8 cellular contexts compared by ENCODE assay signal in the genomic region with DNA sequence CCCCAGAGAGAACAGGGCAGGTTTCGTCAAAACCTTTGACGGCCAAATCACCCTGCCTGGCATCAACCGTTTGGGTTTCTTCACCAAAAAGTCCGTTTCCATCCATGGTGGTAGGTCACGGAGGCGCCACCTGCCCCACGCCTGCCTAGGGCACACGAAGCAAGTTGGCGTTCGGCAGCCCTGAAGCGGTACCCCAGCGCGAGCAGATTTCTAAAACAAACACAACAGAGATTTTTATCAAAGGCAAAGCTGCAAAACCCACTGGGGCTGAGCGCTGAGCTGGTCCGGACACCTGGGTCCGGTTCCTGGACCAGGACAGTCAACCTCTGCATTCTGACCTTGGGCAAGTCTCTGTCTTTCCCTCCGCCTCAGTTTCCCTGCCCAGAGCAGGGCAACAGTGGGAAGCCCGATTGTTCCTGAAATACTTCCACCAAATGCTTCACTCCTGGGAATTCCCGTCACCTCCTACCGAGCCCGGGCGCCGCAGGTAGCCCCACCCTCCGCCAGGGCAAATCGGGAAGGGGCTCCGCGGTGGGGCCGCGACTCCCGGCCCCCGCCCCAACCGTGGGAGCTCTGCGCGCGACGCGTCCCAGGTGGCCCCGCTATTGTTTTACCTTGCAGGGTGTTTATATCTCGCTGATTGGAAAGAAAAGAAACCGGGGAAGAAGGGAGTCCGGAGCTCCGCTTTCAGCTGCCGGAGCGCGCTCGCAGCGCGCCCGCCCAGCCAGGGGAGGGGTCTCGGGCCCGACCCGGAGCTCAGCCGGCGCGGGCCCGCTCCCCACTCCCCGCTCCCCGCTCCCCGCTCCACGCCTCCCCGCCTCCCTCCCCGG. TPM values are rescaled to one million over a fixed set of nuclear protein-coding genes. Genes with fewer than 3 reads are reported as not detected.
DNase-seq lines count a peak whose midpoint lies in the region; TF ChIP-seq lines count a peak whose summit lies in the region.

No MANE protein-coding gene starts in this region.

- H3K4me2 ChIP-seq in OCI-LY3 (ENCODE audit: low read length) = peak overlapping the region; percentile 96

- H3K9me3 ChIP-seq in OCI-LY3 (ENCODE audit: insufficient read depth, low read length) (no peaks in the 10 kb centered on the region), duodenal mucosa (ENCODE audit: control insufficient read depth in 1 of 2, low read length in 2 of 2) (no peaks in the 10 kb centered on the region), mononuclear cell (ENCODE audit: low read depth, low read length) (no peaks in the 10 kb centered on the region), vagina (no peaks in the 10 kb centered on the region)

- peak overlapping the region; percentile 48; the same call in 1 of the 2 replicates for H2AFZ ChIP-seq in OCI-LY3 (ENCODE audit: low read depth, low read length)

- intact Hi-C loops in vagina (cut with DNase I) = no loop called here

- H3K79me2 ChIP-seq in OCI-LY3 (ENCODE audit: low read length) = peaks cover 25% of the 10 kb centered on the region

- H3K27ac ChIP-seq in OCI-LY3 (ENCODE audit: low read length) (no peak overlapping the region), duodenal mucosa (ENCODE audit: low read depth, low read length) (no peak overlapping the region), vagina (peak overlapping the region; percentile 65)

- TF ChIP-seq CTCF in OCI-LY3 (IDR thresholded peaks at IDR 0.05; ENCODE audit: low read depth, low read length) (no peak), vagina (IDR thresholded peaks at IDR 0.05) (no peak)

- peak; percentile 65 for DNase-seq in activated effector memory CD4-positive, alpha-beta T cell treated with anti-CD3 and anti-CD28 coated beads, Interleukin-2, amount 50 U/mL, for 16 hours
- DNase-seq in activated effector memory CD4-positive, alpha-beta T cell treated with Interleukin-2 at 50 U/mL for 16 hours = no peak
- DNase-seq in vagina (ENCODE audit: extremely low spot score in 2 of 2) (no peak), NOMO-1 treated with DMSO at 0.1 percent for 48 hours (lab: John Stamatoyannopoulos, UW; ENCODE audit: unreplicated experiment) (no peak), HPDE6-E6E7 (ENCODE audit: extremely low spot score) (no peak)

- no peak for TF ChIP-seq POLR2A in vagina (IDR thresholded peaks at IDR 0.05)

- H3K9ac ChIP-seq in OCI-LY3 (ENCODE audit: low read length) (peak overlapping the region; percentile 79), duodenal mucosa (ENCODE audit: low read depth in 1 of 2, low read length in 2 of 2) (peak overlapping the region; percentile 21 to 39)

- H3K4me1 ChIP-seq in OCI-LY3 (ENCODE audit: low read length) (peaks cover 19% of the 10 kb centered on the region), duodenal mucosa (ENCODE audit: control insufficient read depth in 1 of 2, insufficient read depth in 2 of 2, low read length in 2 of 2) (peaks cover 28 to 29% of the 10 kb centered on the region in 2 donors), mononuclear cell (ENCODE audit: insufficient read depth, low read length) (peaks cover 14% of the 10 kb centered on the region), vagina (peaks cover 17% of the 10 kb centered on the region)

- H3K4me3 ChIP-seq in OCI-LY3 (ENCODE audit: low read length) (peak overlapping the region; percentile 96), duodenal mucosa (ENCODE audit: low read depth in 1 of 2, low read length in 2 of 2) (peak overlapping the region; percentile 70 to 78), mononuclear cell (ENCODE audit: low read length) (peak overlapping the region; percentile 29), vagina (peak overlapping the region; percentile 64 to 73)

- H3K36me3 ChIP-seq in OCI-LY3 (replicated peaks; ENCODE audit: low read depth, low read length) = peaks cover 27% of the 10 kb centered on the region
- H3K36me3 ChIP-seq in duodenal mucosa (ENCODE audit: control insufficient read depth in 1 of 2, insufficient read depth in 2 of 2, low read length in 2 of 2) = peaks cover 0 to 3% of the 10 kb centered on the region in 2 donors
- H3K36me3 ChIP-seq in vagina = no peaks in the 10 kb centered on the region

- no peaks in the 10 kb centered on the region for H3K27me3 ChIP-seq in OCI-LY3 (ENCODE audit: low read depth, low read length)
- peaks cover 0 to 6% of the 10 kb centered on the region in 2 donors for H3K27me3 ChIP-seq in duodenal mucosa (ENCODE audit: control insufficient read depth in 1 of 2, insufficient read depth in 2 of 2, low read length in 2 of 2)
- peaks cover 47% of the 10 kb centered on the region for H3K27me3 ChIP-seq in mononuclear cell (ENCODE audit: insufficient read depth, low read length)
- H3K27me3 ChIP-seq in vagina = no peaks in the 10 kb centered on the region

- H4K20me1 ChIP-seq in OCI-LY3 (ENCODE audit: insufficient read depth, low read length) = no peaks in the 10 kb centered on the region

RNA-seq across cellular contexts. Expression of a gene that starts 0.6 kb away (rescaled TPM):
- total RNA-seq in mononuclear cell = 0.21 TPM
- 38.5 TPM for total RNA-seq in vagina

Comparison
In these comparisons a context has a peak if more than half of its experiments do, and no peak if none do; other contexts are left out.
1. H3K4me3 ChIP-seq: peak in every context shown above with its lines; median percentile 96 in OCI-LY3; 74 in duodenal mucosa; 68 in vagina; 29 in mononuclear cell.
2. RNA of a gene that starts 0.6 kb away (total RNA-seq): 38.5 TPM in vagina (single experiment); 0.21 TPM in mononuclear cell (single experiment); every median in the first group is over 10 times any median in the second.